In the genomic region with DNA sequence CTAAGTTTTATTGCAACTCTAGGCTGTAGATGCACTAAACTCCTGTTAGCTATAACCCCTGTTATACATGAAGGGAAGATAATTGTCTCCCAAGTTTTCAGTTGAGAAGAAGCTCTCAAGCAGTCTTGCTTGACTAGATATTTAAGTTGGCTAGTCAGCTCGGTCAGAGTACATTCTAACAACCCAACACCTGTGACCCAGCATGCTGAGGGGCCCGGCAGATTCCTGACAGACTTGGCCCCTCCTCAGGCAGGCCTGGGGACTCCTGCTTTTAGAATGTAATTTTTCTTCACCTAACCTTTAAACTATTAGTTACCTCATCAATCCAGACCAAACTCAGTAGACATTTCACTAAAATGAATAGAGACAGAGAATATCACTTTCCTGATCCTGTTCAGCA, we compare ENCODE assay signal across 1 cellular context.
TF ChIP-seq lines count a peak whose summit lies in the region.

No MANE protein-coding gene starts in this region.

TF ChIP-seq in GM23338, 12 proteins besides CTCF, POLR2A, EP300 and RAD21 (continued from another document):
- TF ChIP-seq REST (IDR thresholded peaks at IDR 0.05; ENCODE audit: unreplicated experiment) (no peak), POLR2AphosphoS5 (IDR thresholded peaks at IDR 0.05; ENCODE audit: low read depth) (no peak), JUNB (IDR thresholded peaks at IDR 0.05; ENCODE audit: unreplicated experiment) (no peak), STAT1 (IDR thresholded peaks at IDR 0.05; ENCODE audit: unreplicated experiment) (no peak)
